In the genomic region with DNA sequence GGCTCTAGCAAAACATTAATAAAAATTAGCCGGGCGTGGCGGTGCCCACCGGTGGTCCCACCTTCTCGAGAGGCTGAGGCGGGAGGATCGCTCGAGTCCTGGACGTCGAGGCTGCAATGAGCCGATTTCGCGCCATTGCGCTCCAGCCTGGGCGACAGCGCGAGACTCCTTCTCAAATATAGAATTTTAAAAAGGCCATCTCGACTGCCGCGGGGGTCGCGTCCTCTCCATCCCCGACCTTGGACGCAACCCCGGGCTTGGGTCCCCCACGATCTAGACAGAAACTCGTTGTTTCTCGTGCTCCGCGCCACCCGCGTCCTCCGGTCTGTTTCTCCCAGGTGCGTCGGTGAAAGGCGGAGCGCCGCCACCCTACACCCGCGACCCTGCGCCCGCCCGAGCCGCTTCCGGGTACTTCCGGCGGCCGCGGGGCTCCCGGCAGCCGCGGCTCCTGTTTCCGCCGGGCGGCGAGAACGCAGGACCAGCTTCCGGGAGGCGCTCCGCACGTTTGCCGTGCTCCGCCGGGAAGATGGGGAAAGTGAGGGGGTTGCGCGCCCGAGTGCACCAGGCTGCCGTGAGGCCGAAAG, we compare ENCODE assay signal across 8 cellular contexts.
DNase-seq lines count a peak whose midpoint lies in the region; ATAC-seq and TF ChIP-seq lines count a peak whose summit lies in the region.

Gene SLX9, plus strand, starts transcription at position 498 of the 584 bp plus-strand sequence. Its CDS starts 29 bp downstream, at position 527.

- H3K4me3 ChIP-seq in cardiac fibroblast (replicated peaks in 1 of 2; ENCODE audit: low read depth in 2 of 2, low read length in 2 of 2), result peak within 1 kb of the TSS; percentile 98 to 99

- no peak for TF ChIP-seq CTCF in cardiac fibroblast (IDR thresholded peaks at IDR 0.05; ENCODE audit: low read depth, low read length)

- peak; percentile 74 for DNase-seq in NCI-H1436 (lab: John Stamatoyannopoulos, UW)
- no peak for DNase-seq in NCI-H1436 treated with DMSO at 0.1 percent for 48 hours (lab: John Stamatoyannopoulos, UW)
- peak; percentile 92 for DNase-seq in NCI-H2227 (lab: John Stamatoyannopoulos, UW; ENCODE audit: unreplicated experiment)
- DNase-seq in activated CD4-positive, CD25-positive, alpha-beta regulatory T cell (lab: John Stamatoyannopoulos, UW), result peak; percentile 55 to 73 (median 68)
- peak; percentile 73 to 82 for DNase-seq in cardiac fibroblast (ENCODE audit: low read depth in 2 of 2)
- peak; percentile 74 for DNase-seq in inferior parietal cortex (ENCODE audit: extremely low spot score)
- peak; percentile 80 for DNase-seq in stimulated activated CD4-positive, alpha-beta T cell treated with anti-CD3 and anti-CD28 coated beads, Interleukin-12 subunit alpha, Interleukin-12 subunit beta, amount 100 ng/mL, for 4 hours

- ATAC-seq in HG02973 (IDR thresholded peaks at IDR 0.05; ENCODE audit: unreplicated experiment), result peak; percentile 77
